ENCODE assay signal across 1 cellular context in genomic region chr10:46106410-46107255, GRCh38.
TF ChIP-seq lines count a peak whose summit lies in the region.

No MANE protein-coding gene starts in this region.

TF ChIP-seq in GM12878, 131 proteins besides CTCF, POLR2A, EP300 and RAD21 (continued from another document):
- TF ChIP-seq CEBPZ (IDR thresholded peaks at IDR 0.05; ENCODE audit: low read depth, low read length), result no peak
- no peak for TF ChIP-seq CHD2 (IDR thresholded peaks at IDR 0.05; ENCODE audit: borderline replicate concordance, low read depth, low read length)
- no peak for TF ChIP-seq SRF (IDR thresholded peaks at IDR 0.05; ENCODE audit: low read depth in 2 of 2, low read length in 2 of 2)
- TF ChIP-seq, protein P1, sequence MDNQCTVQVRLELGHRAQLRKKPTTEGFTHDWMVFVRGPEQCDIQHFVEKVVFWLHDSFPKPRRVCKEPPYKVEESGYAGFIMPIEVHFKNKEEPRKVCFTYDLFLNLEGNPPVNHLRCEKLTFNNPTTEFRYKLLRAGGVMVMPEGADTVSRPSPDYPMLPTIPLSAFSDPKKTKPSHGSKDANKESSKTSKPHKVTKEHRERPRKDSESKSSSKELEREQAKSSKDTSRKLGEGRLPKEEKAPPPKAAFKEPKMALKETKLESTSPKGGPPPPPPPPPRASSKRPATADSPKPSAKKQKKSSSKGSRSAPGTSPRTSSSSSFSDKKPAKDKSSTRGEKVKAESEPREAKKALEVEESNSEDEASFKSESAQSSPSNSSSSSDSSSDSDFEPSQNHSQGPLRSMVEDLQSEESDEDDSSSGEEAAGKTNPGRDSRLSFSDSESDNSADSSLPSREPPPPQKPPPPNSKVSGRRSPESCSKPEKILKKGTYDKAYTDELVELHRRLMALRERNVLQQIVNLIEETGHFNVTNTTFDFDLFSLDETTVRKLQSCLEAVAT (IDR thresholded peaks at IDR 0.05), result no peak
- TF ChIP-seq TCF3 (IDR thresholded peaks at IDR 0.05; ENCODE audit: borderline replicate concordance, insufficient read depth, low read depth, low read length), result no peak
- TF ChIP-seq SMAD5 (IDR thresholded peaks at IDR 0.05; ENCODE audit: low read depth), result no peak
- no peak for TF ChIP-seq KLF5 (IDR thresholded peaks at IDR 0.05; ENCODE audit: partially characterized antibody)
- no peak for TF ChIP-seq HSF1 (IDR thresholded peaks at IDR 0.05; ENCODE audit: low read depth, low read length)
